In the genomic region with DNA sequence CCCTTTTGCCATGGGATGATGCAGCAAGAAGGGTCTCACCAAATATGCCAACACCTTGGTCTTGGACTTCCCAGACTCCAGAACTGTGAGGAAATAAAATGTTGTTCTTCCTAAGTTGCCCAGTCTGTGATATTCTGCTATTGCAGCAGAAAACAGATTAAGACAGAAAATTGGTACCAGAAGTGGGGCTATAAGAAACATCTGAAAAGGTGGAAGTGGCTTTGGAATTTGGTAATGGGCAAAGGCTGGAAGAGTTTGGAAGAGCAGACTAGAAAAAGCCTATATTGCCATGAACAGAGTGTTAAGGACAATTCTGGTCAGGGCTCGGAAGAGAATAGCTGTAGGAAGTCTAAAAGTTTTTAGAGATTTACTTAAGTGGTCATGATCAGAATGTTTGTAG, we compare ENCODE assay signal across 22 cellular contexts.
"Had no signal": no experiment of that assay in that cellular context is flagged by ENCODE, and none has a peak within 500 bp of the region (broad histone marks: within the 10 kb centered on the region; RNA-seq: fewer than 3 reads in every experiment).

No MANE protein-coding gene starts in this region.

- H3K27me3 ChIP-seq: MG63 had no signal

- H3K27ac ChIP-seq: RWPE1 had no signal

- ATAC-seq: Panc1, PC-3 had no signal

- H3K4me3 ChIP-seq: MG63 had no signal

- H3K9me3 ChIP-seq: MG63, SK-N-SH had no signal

- H3K36me3 ChIP-seq: MG63 had no signal

- DNase-seq: Karpas-422, KG1, MG63, NCI-H1092, NCI-H1105 treated with DMSO at 0.1 percent for 48 hours, NCI-H1417 treated with DMSO at 0.1 percent for 48 hours, NCI-H146, NCI-H1694 treated with DMSO at 0.1 percent for 48 hours, NCI-H1930, NCI-H2081, NCI-H2107, NCI-H226, NCI-H446, NCI-H510A, NCI-H524 treated with DMSO at 0.1 percent for 48 hours, NCI-H69, NCI-H774, PC-3, SHP77, SK-N-SH had no signal
